ENCODE assay signal across 10 cellular contexts in genomic region chr13:24272452-24273161, GRCh38. TPM values are rescaled to one million over a fixed set of nuclear protein-coding genes. Genes with fewer than 3 reads are reported as not detected.
DNase-seq lines count a peak whose midpoint lies in the region; ATAC-seq and TF ChIP-seq lines count a peak whose summit lies in the region.
"Had no signal": no experiment of that assay in that cellular context is flagged by ENCODE, and none has a peak within 500 bp of the region (broad histone marks: within the 10 kb centered on the region; RNA-seq: fewer than 3 reads in every experiment).

No MANE protein-coding gene starts in this region.

- no peaks in the 10 kb centered on the region for H3K9me3 ChIP-seq in DND-41 (ENCODE audit: insufficient read depth, low read length, severe bottlenecking)
- H3K9me3 ChIP-seq in heart right ventricle: no peaks in the 10 kb centered on the region
- H3K9me3 ChIP-seq in sigmoid colon: no peaks in the 10 kb centered on the region

- no peak for ATAC-seq in DND-41 (ENCODE audit: insufficient read depth, low read depth)
- peak in 3 of 8 donors; percentile 16 to 38 (median 18) for ATAC-seq in heart right ventricle
- no peak for ATAC-seq in HG03108 (IDR thresholded peaks at IDR 0.05; ENCODE audit: unreplicated experiment)
- ATAC-seq in HG03342 (IDR thresholded peaks at IDR 0.05; ENCODE audit: unreplicated experiment): no peak
- ATAC-seq in HG02885 (IDR thresholded peaks at IDR 0.05; ENCODE audit: poor library complexity, unreplicated experiment): no peak

- intact Hi-C loops in heart right ventricle (cut with DNase I) (loop anchor here in 1 of 10 donors (5.0 kb wide), 1 partner anchor 35 kb away; the partner anchor contains the start of gene C1QTNF9), sigmoid colon (cut with DNase I) (no loop called here)

- no peaks in the 10 kb centered on the region for H3K36me3 ChIP-seq in DND-41 (ENCODE audit: insufficient read depth, low read length)
- H3K36me3 ChIP-seq in heart right ventricle: no peaks in the 10 kb centered on the region
- H3K36me3 ChIP-seq in sigmoid colon: no peaks in the 10 kb centered on the region

- peak overlapping the region; percentile 96 for H3K27ac ChIP-seq in DND-41 (ENCODE audit: low read length)
- peak overlapping the region; percentile 63 to 94 (median 89) for H3K27ac ChIP-seq in heart right ventricle
- H3K27ac ChIP-seq in sigmoid colon: peak overlapping the region; percentile 82 to 91 (median 87)

- H3K9ac ChIP-seq in DND-41 (ENCODE audit: low read depth, low read length): peak overlapping the region; percentile 80

- H3K4me2 ChIP-seq in DND-41 (ENCODE audit: insufficient read depth, low read length): peak overlapping the region; percentile 86

- peak overlapping the region; percentile 86 for H3K4me3 Mint-ChIP-seq in activated CD4-positive, alpha-beta memory T cell treated with anti-CD3 and anti-CD28 coated beads, Interleukin-2, amount 10 ng/mL, durations not matched to agents 7 days and 5 days

- H3K27me3 Mint-ChIP-seq in activated CD4-positive, alpha-beta memory T cell treated with anti-CD3 and anti-CD28 coated beads, Interleukin-2, amount 10 ng/mL, durations not matched to agents 7 days and 5 days: peaks cover 2% of the 10 kb centered on the region

- POLR2A ChIA-PET in activated CD4-positive, alpha-beta memory T cell treated with anti-CD3 and anti-CD28 coated beads, Interleukin-2, amount 10 ng/mL, durations not matched to agents 7 days and 5 days (lab: Charles Lee): interaction anchor here (1.6 to 16.0 kb wide), 3 partner anchors 16 to 238 kb away, joined by 3 to 715 read pairs (median 9); no protein-coding TSS in a partner anchor

- peak overlapping the region; percentile 97 for H3K27ac Mint-ChIP-seq in activated CD4-positive, alpha-beta memory T cell treated with anti-CD3 and anti-CD28 coated beads, Interleukin-2, amount 10 ng/mL, durations not matched to agents 7 days and 5 days

- CTCF ChIA-PET in activated CD4-positive, alpha-beta memory T cell treated with anti-CD3 and anti-CD28 coated beads, Interleukin-2, amount 10 ng/mL, durations not matched to agents 7 days and 5 days (lab: Charles Lee): interaction anchor here (0.6 to 2.2 kb wide), 3 partner anchors 10 to 270 kb away, joined by 3 to 6 read pairs (median 3); no protein-coding TSS in a partner anchor

- WGBS in heart right ventricle, 2 donors: 46 to 47% methylated on average over 18 of the region's 18 CpGs
- WGBS in sigmoid colon, 2 donors: 54 to 67% methylated on average over 18 of the region's 18 CpGs

- H3K79me2 ChIP-seq in DND-41 (ENCODE audit: insufficient read depth, low read length): no peaks in the 10 kb centered on the region

- TF ChIP-seq POLR2A in sigmoid colon (IDR thresholded peaks at IDR 0.05): no peak

- H3K36me3 Mint-ChIP-seq in activated CD4-positive, alpha-beta memory T cell treated with anti-CD3 and anti-CD28 coated beads, Interleukin-2, amount 10 ng/mL, durations not matched to agents 7 days and 5 days (ENCODE audit: low read depth): peaks cover 43% of the 10 kb centered on the region

- H4K20me1 ChIP-seq in DND-41 (ENCODE audit: insufficient read depth, low read length): no peaks in the 10 kb centered on the region

- no peaks in the 10 kb centered on the region for H3K9me3 Mint-ChIP-seq in activated CD4-positive, alpha-beta memory T cell treated with anti-CD3 and anti-CD28 coated beads, Interleukin-2, amount 10 ng/mL, durations not matched to agents 7 days and 5 days

- H3K4me3 ChIP-seq in DND-41 (ENCODE audit: low read depth in 1 of 2, low read length in 2 of 2): peak overlapping the region; percentile 7 to 64; a peak in 3 of 4 replicates
- peak overlapping the region in 9 of 10 donors; percentile 30 to 58 (median 50) for H3K4me3 ChIP-seq in heart right ventricle
- H3K4me3 ChIP-seq in sigmoid colon: peak overlapping the region in 3 of 4 donors; percentile 35 to 49 (median 47)

- TF ChIP-seq EP300 in sigmoid colon (IDR thresholded peaks at IDR 0.05): no peak

- H3K4me1 ChIP-seq in DND-41 (ENCODE audit: insufficient read depth, low read length) (peaks cover 53% of the 10 kb centered on the region), heart right ventricle (peaks cover 4 to 80% (median 65%) of the 10 kb centered on the region in 9 donors), sigmoid colon (peaks cover 0 to 47% (median 36%) of the 10 kb centered on the region in 4 donors)

- TF ChIP-seq CTCF in DND-41 (IDR thresholded peaks at IDR 0.05; ENCODE audit: borderline replicate concordance, extremely low read depth, low read length, poor library complexity, severe bottlenecking): no peak
- TF ChIP-seq CTCF in heart right ventricle (IDR thresholded peaks at IDR 0.05): no peak
- TF ChIP-seq CTCF in sigmoid colon (IDR thresholded peaks at IDR 0.05): no peak

- H3K4me1 Mint-ChIP-seq in activated CD4-positive, alpha-beta memory T cell treated with anti-CD3 and anti-CD28 coated beads, Interleukin-2, amount 10 ng/mL, durations not matched to agents 7 days and 5 days: peaks cover 91% of the 10 kb centered on the region

- H2AFZ ChIP-seq in DND-41 (ENCODE audit: low read depth, low read length): peak overlapping the region; percentile 76

- DNase-seq in DND-41 (no peak), heart right ventricle (peak in 1 of 2 donors; percentile 18), sigmoid colon (no peak), OCI-M2 (lab: John Stamatoyannopoulos, UW; ENCODE audit: unreplicated experiment) (no peak)
- no peak for DNase-seq in activated CD4-positive, alpha-beta memory T cell treated with anti-CD3 and anti-CD28 coated beads, Interleukin-2, amount 10 ng/mL, durations not matched to agents 7 days and 5 days
- DNase-seq: stimulated activated CD4-positive, alpha-beta T cell treated with anti-CD3 and anti-CD28 coated beads, Interleukin-1b, Interleukin-23, amount 100 ng/mL, for 48 hours had no signal

- H3K27me3 ChIP-seq in DND-41 (ENCODE audit: insufficient read depth, low read length, poor library complexity) (no peaks in the 10 kb centered on the region), heart right ventricle (no peaks in the 10 kb centered on the region), sigmoid colon (no peaks in the 10 kb centered on the region)

RNA-seq across cellular contexts. Expression of gene C1QTNF9, which starts 36.8 kb away (rescaled TPM):
- not detected for total RNA-seq in activated CD4-positive, alpha-beta memory T cell treated with anti-CD3 and anti-CD28 coated beads, Interleukin-2, amount 10 ng/mL, durations not matched to agents 7 days and 5 days
- 1 to 10 TPM in 9 of 10 donors, under 1 TPM in 1; 0.30 to 7.2 (median 2.6) TPM for total RNA-seq in heart right ventricle
- polyA plus RNA-seq in heart right ventricle: 1 to 10 TPM; 3.8 to 4.5 TPM
- total RNA-seq in sigmoid colon: 1 to 10 TPM in 1 of 4 donors, under 1 TPM in 1, not detected in 2; 0.82 to 2.2 TPM
- polyA plus RNA-seq in sigmoid colon: under 1 TPM in 1 of 3 donors, not detected in 2; 0.19 TPM
- total RNA-seq: RPMI7951 had no signal
